8 cellular contexts compared by ENCODE assay signal in genomic region chr16:47460755-47461597, GRCh38. TPM values are rescaled to one million over a fixed set of nuclear protein-coding genes. Genes with fewer than 3 reads are reported as not detected.
DNase-seq lines count a peak whose midpoint lies in the region; ATAC-seq and TF ChIP-seq lines count a peak whose summit lies in the region.

TSS of gene ITFG1 (minus strand) at chr16:47461063. CDS start at chr16:47461045, 18 bp downstream.
TSS of gene PHKB (plus strand) at chr16:47461331. CDS start at chr16:47461351, 20 bp downstream.

- H3K4me3 Mint-ChIP-seq in HFFc6: peak within 1 kb of the TSS; percentile 99
- H3K4me3 Mint-ChIP-seq in activated naive CD8-positive, alpha-beta T cell treated with anti-CD3 and anti-CD28 coated beads, Interleukin-2, amount 10 ng/mL, durations not matched to agents 7 days and 5 days: peak within 1 kb of the TSS; percentile 85
- H3K4me3 Mint-ChIP-seq in osteocyte (ENCODE audit: unreplicated experiment): peak within 1 kb of the TSS; percentile 96

- H3K9me2 ChIP-seq in SU-DHL-6 (replicated peaks; ENCODE audit: insufficient read depth, low read length): no peaks in the 10 kb centered on the region

- H3K9ac ChIP-seq in SU-DHL-6 (ENCODE audit: low read length): peak within 1 kb of the TSS; percentile 88

- H3K36me3 Mint-ChIP-seq in HFFc6 (ENCODE audit: low read depth): peaks cover 31% of the 10 kb centered on the region
- H3K36me3 Mint-ChIP-seq in activated naive CD8-positive, alpha-beta T cell treated with anti-CD3 and anti-CD28 coated beads, Interleukin-2, amount 10 ng/mL, durations not matched to agents 7 days and 5 days: peaks cover 10% of the 10 kb centered on the region
- peaks cover 11% of the 10 kb centered on the region for H3K36me3 Mint-ChIP-seq in osteocyte (ENCODE audit: unreplicated experiment)

- H3F3A ChIP-seq in SU-DHL-6 (ENCODE audit: insufficient read depth): peaks cover 37% of the 10 kb centered on the region

- peaks cover 10% of the 10 kb centered on the region for H3K36me3 ChIP-seq in SU-DHL-6 (ENCODE audit: low read length)
- no peaks in the 10 kb centered on the region for H3K36me3 ChIP-seq in thoracic aorta

- peaks cover 66% of the 10 kb centered on the region for H3K4me1 Mint-ChIP-seq in HFFc6 (ENCODE audit: low read depth)
- H3K4me1 Mint-ChIP-seq in activated naive CD8-positive, alpha-beta T cell treated with anti-CD3 and anti-CD28 coated beads, Interleukin-2, amount 10 ng/mL, durations not matched to agents 7 days and 5 days: peaks cover 24% of the 10 kb centered on the region
- peaks cover 40% of the 10 kb centered on the region for H3K4me1 Mint-ChIP-seq in osteocyte (ENCODE audit: unreplicated experiment)

- peak within 1 kb of the TSS; percentile 83 for H3K4me3 ChIP-seq in SU-DHL-6 (ENCODE audit: insufficient read depth, low read length, poor library complexity, severe bottlenecking)
- H3K4me3 ChIP-seq in thoracic aorta: peak within 1 kb of the TSS; percentile 77

- H3K9me3 ChIP-seq in SU-DHL-6 (ENCODE audit: insufficient read depth, low read length) (no peaks in the 10 kb centered on the region), thoracic aorta (no peaks in the 10 kb centered on the region)

- TF ChIP-seq CTCF in HFFc6 (IDR thresholded peaks at IDR 0.05) (peak; percentile 37; the same call in 1 of the 2 replicates), SU-DHL-6 (IDR thresholded peaks at IDR 0.05; ENCODE audit: insufficient read depth, low read length, poor library complexity, severe bottlenecking) (no peak), osteocyte (IDR thresholded peaks at IDR 0.05) (no peak), thoracic aorta (IDR thresholded peaks at IDR 0.05) (no peak)

- peaks cover 58% of the 10 kb centered on the region for H3K79me2 ChIP-seq in SU-DHL-6 (ENCODE audit: insufficient read depth, low read length)

- H3K27me3 ChIP-seq in SU-DHL-6 (ENCODE audit: low read length) (no peaks in the 10 kb centered on the region), thoracic aorta (replicated peaks; ENCODE audit: insufficient read depth) (no peaks in the 10 kb centered on the region)

- TF ChIP-seq POLR2A in GM10847 (IDR thresholded peaks at IDR 0.05; ENCODE audit: extremely low read depth, insufficient read length): peak; percentile 82

- H3K4me2 ChIP-seq in SU-DHL-6 (ENCODE audit: low read depth, low read length, poor library complexity, severe bottlenecking): peak within 1 kb of the TSS; percentile 77

- POLR2A ChIA-PET in activated naive CD8-positive, alpha-beta T cell treated with anti-CD3 and anti-CD28 coated beads, Interleukin-2, amount 10 ng/mL, durations not matched to agents 7 days and 5 days (lab: Charles Lee): interaction anchor here (0.5 to 2.2 kb wide), 8 partner anchors 12 to 487 kb away, joined by 3 to 10 read pairs (median 3); partner anchors contain the start of gene DNAJA2

- peak; percentile 96 for ATAC-seq in activated naive CD8-positive, alpha-beta T cell treated with anti-CD3 and anti-CD28 coated beads, Interleukin-2, amount 10 ng/mL, durations not matched to agents 7 days and 5 days (ENCODE audit: low read depth)
- peak; percentile 95 for ATAC-seq in thoracic aorta (ENCODE audit: insufficient number of reproducible peaks, low FRiP score, low read depth)

- peak within 1 kb of the TSS; percentile 33 for H2AFZ ChIP-seq in SU-DHL-6 (ENCODE audit: low read depth, low read length, severe bottlenecking)

- H3K27me3 Mint-ChIP-seq in HFFc6 (ENCODE audit: insufficient read depth) (peaks cover 4% of the 10 kb centered on the region), osteocyte (ENCODE audit: unreplicated experiment) (no peaks in the 10 kb centered on the region)
- H3K27me3 Mint-ChIP-seq in activated naive CD8-positive, alpha-beta T cell treated with anti-CD3 and anti-CD28 coated beads, Interleukin-2, amount 10 ng/mL, durations not matched to agents 7 days and 5 days: no peaks in the 10 kb centered on the region

- no peaks in the 10 kb centered on the region for H3K9me3 Mint-ChIP-seq in HFFc6
- H3K9me3 Mint-ChIP-seq in activated naive CD8-positive, alpha-beta T cell treated with anti-CD3 and anti-CD28 coated beads, Interleukin-2, amount 10 ng/mL, durations not matched to agents 7 days and 5 days: no peaks in the 10 kb centered on the region
- H3K9me3 Mint-ChIP-seq in osteocyte (ENCODE audit: unreplicated experiment): no peaks in the 10 kb centered on the region

- H3K4me1 ChIP-seq in thoracic aorta (ENCODE audit: control insufficient read depth in 1 of 2, low read depth in 2 of 2): peaks cover 26 to 47% of the 10 kb centered on the region in 2 donors

- H3K27ac Mint-ChIP-seq in HFFc6 (peak within 1 kb of the TSS; percentile 96), osteocyte (ENCODE audit: unreplicated experiment) (peak within 1 kb of the TSS; percentile 96)
- H3K27ac Mint-ChIP-seq in activated naive CD8-positive, alpha-beta T cell treated with anti-CD3 and anti-CD28 coated beads, Interleukin-2, amount 10 ng/mL, durations not matched to agents 7 days and 5 days: peak within 1 kb of the TSS; percentile 96

- DNase-seq in HFFc6 (peak; percentile 92), NAMALWA (ENCODE audit: low spot score) (peak; percentile 96), head of caudate nucleus (peak; percentile 74 to 96 (median 92)), osteocyte (ENCODE audit: extremely low spot score, unreplicated experiment) (peak; percentile 97), thoracic aorta (ENCODE audit: low spot score) (peak; percentile 79)
- peak; percentile 97 for DNase-seq in activated naive CD8-positive, alpha-beta T cell treated with anti-CD3 and anti-CD28 coated beads, Interleukin-2, amount 10 ng/mL, durations not matched to agents 7 days and 5 days

- intact Hi-C loops in head of caudate nucleus (cut with DNase I): loop anchor here (10.0 kb wide), 1 partner anchor 146 kb away; no protein-coding TSS in a partner anchor

- H3K27ac ChIP-seq in SU-DHL-6 (ENCODE audit: low read depth, low read length): peak within 1 kb of the TSS; percentile 82
- H3K27ac ChIP-seq in thoracic aorta: peak within 1 kb of the TSS; percentile 98 to 99

- no peaks in the 10 kb centered on the region for H4K20me1 ChIP-seq in SU-DHL-6 (ENCODE audit: low read depth, low read length)

RNA-seq across cellular contexts. Expression of gene ITFG1, which starts in this region (rescaled TPM):
- 10 to 100 TPM; 65.4 to 96.9 (median 79.4) TPM for total RNA-seq in HFFc6 (2021; fragmentation: NEBNext Ultra II Directional; extraction: Animal tissue kit (Norgen Biotek cat#: 25700))
- 10 to 100 TPM; 22.1 to 24.9 TPM for total RNA-seq in activated naive CD8-positive, alpha-beta T cell treated with anti-CD3 and anti-CD28 coated beads, Interleukin-2, amount 10 ng/mL, durations not matched to agents 7 days and 5 days
- 69.5 and 70.0 TPM in 2 replicates for total RNA-seq in osteocyte
- total RNA-seq in thoracic aorta: 10 to 100 TPM; 47.7 to 68.6 TPM

RNA-seq across cellular contexts. Expression of gene PHKB, which starts in this region (rescaled TPM):
- total RNA-seq in HFFc6 (2021; fragmentation: NEBNext Ultra II Directional; extraction: Animal tissue kit (Norgen Biotek cat#: 25700)): 10 to 100 TPM; 54.5 to 66.5 (median 62.6) TPM
- total RNA-seq in activated naive CD8-positive, alpha-beta T cell treated with anti-CD3 and anti-CD28 coated beads, Interleukin-2, amount 10 ng/mL, durations not matched to agents 7 days and 5 days: 10 to 100 TPM; 37.5 to 39.3 TPM
- 61.2 and 64.3 TPM in 2 replicates for total RNA-seq in osteocyte
- 10 to 100 TPM; 75.7 to 93.8 TPM for total RNA-seq in thoracic aorta

Comparison
In these comparisons a context has a peak if more than half of its experiments do, and no peak if none do; other contexts are left out.
1. Peak in every context shown above with its lines: DNase-seq, ATAC-seq, H3K4me3 ChIP-seq and H3K27ac ChIP-seq.